ENCODE assay signal across 11 cellular contexts in the genomic region with DNA sequence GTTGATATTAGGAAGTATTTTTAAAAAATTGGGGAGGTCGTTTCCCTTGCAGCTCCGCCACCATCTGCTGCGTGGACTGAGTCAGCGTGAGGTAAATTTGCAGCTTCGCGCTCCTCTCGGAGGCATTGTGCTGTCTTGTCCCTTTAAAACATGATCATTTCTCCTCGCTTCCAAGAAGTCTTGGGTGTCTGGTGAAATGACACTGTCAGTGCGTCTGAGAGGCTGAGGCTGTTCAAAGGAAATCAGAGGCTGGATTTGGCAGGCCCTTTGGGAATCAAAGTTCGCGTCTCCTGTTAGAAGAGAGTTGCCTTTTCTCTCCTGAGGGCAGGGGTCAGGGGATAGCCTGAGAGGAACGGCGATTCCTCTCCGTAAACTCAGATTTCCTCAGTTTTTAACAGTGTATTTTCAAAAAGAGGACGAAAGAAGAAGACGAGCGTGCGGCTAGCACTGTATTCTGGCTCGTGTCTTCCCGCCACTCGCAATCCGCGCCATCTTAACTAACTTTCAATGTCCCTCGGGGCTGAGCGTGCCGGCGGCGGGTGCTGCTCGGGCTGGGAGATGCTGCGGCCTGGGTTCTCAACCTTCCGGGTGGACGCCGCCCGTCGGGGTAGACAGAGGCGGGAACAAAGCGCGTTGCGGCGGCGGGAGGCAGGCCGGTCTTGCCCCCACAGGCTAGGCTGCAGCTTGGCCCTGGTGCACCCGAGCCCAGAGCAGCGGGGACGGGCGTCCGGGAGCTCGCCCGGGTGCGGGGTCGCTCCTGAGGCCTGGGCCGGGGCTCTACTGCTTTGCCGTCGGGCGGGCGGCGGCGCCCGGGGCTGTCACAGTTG.
DNase-seq lines count a peak whose midpoint lies in the region; ATAC-seq and TF ChIP-seq lines count a peak whose summit lies in the region.
"Had no signal": no experiment of that assay in that cellular context is flagged by ENCODE, and none has a peak within 500 bp of the region (broad histone marks: within the 10 kb centered on the region; RNA-seq: fewer than 3 reads in every experiment).

No MANE protein-coding gene starts in this region.

- no peaks in the 10 kb centered on the region for H3K36me3 Mint-ChIP-seq in dendritic cell treated with granulocyte-macrophage colony-stimulating factor and Interleukin-4, amounts not matched to agents 40 ng/mL and 50 ng/mL, for 4 days (ENCODE audit: low read depth)
- H3K36me3 Mint-ChIP-seq in nephron (ENCODE audit: low read depth): no peaks in the 10 kb centered on the region

- H3K9ac ChIP-seq in HUES48 (ENCODE audit: low read depth, low read length): no peak overlapping the region

- DNase-seq in AG10803 (ENCODE audit: low read depth) (no peak), NCI-H774 (lab: John Stamatoyannopoulos, UW) (no peak), NCI-H2171 treated with DMSO at 0.1 percent for 48 hours (lab: John Stamatoyannopoulos, UW) (no peak), head of caudate nucleus (no peak)
- DNase-seq: hippocampal formation, NCI-H82 had no signal

- intact Hi-C loops in dendritic cell treated with granulocyte-macrophage colony-stimulating factor and Interleukin-4, amounts not matched to agents 40 ng/mL and 50 ng/mL, for 4 days (cut with micrococcal nuclease): loop anchor here (5.0 kb wide), 1 partner anchor 520 kb away; no protein-coding TSS in a partner anchor
- intact Hi-C loops in head of caudate nucleus (cut with DNase I): no loop called here

- H3K27ac ChIP-seq in HUES48 (ENCODE audit: low read depth, low read length): no peak overlapping the region
- H3K27ac ChIP-seq: skin epidermis had no signal

- H3K4me3 Mint-ChIP-seq in dendritic cell treated with granulocyte-macrophage colony-stimulating factor and Interleukin-4, amounts not matched to agents 40 ng/mL and 50 ng/mL, for 4 days: peak overlapping the region; percentile 64
- peak overlapping the region; percentile 73 to 78 (median 75) for H3K4me3 Mint-ChIP-seq in nephron

- H3K4me1 ChIP-seq in HUES48 (ENCODE audit: control insufficient read depth, insufficient read depth, low read length): peaks cover 12% of the 10 kb centered on the region

- no peaks in the 10 kb centered on the region for H3K36me3 ChIP-seq in HUES48 (ENCODE audit: control insufficient read depth, insufficient read depth, low read length)

- no peak for ATAC-seq in HG03457 (IDR thresholded peaks at IDR 0.05; ENCODE audit: unreplicated experiment)

- H3K9me3 ChIP-seq in HUES48 (ENCODE audit: control insufficient read depth, insufficient read depth, low read length): no peaks in the 10 kb centered on the region

- peaks cover 32% of the 10 kb centered on the region for H3K4me1 Mint-ChIP-seq in dendritic cell treated with granulocyte-macrophage colony-stimulating factor and Interleukin-4, amounts not matched to agents 40 ng/mL and 50 ng/mL, for 4 days (ENCODE audit: low read depth)
- peaks cover 27% of the 10 kb centered on the region for H3K4me1 Mint-ChIP-seq in nephron

- H3K27ac Mint-ChIP-seq in dendritic cell treated with granulocyte-macrophage colony-stimulating factor and Interleukin-4, amounts not matched to agents 40 ng/mL and 50 ng/mL, for 4 days: no peak overlapping the region
- no peak overlapping the region for H3K27ac Mint-ChIP-seq in nephron

- no peaks in the 10 kb centered on the region for H3K9me3 Mint-ChIP-seq in dendritic cell treated with granulocyte-macrophage colony-stimulating factor and Interleukin-4, amounts not matched to agents 40 ng/mL and 50 ng/mL, for 4 days
- H3K9me3 Mint-ChIP-seq in nephron: peaks cover 7% of the 10 kb centered on the region

- H3K4me3 ChIP-seq in AG10803 (ENCODE audit: low read length): peak overlapping the region; percentile 16; the same call in 1 of the 2 replicates
- peak overlapping the region; percentile 51 for H3K4me3 ChIP-seq in HUES48 (ENCODE audit: low read depth, low read length)

- peaks cover 81% of the 10 kb centered on the region for H3K27me3 Mint-ChIP-seq in dendritic cell treated with granulocyte-macrophage colony-stimulating factor and Interleukin-4, amounts not matched to agents 40 ng/mL and 50 ng/mL, for 4 days
- peaks cover 99% of the 10 kb centered on the region for H3K27me3 Mint-ChIP-seq in nephron (ENCODE audit: low read depth)

- H3K27me3 ChIP-seq in HUES48 (ENCODE audit: control insufficient read depth, insufficient read depth, low read length): peaks cover 92% of the 10 kb centered on the region

- no peak for TF ChIP-seq CTCF in AG10803 (conservative IDR thresholded peaks at IDR 0.05; ENCODE audit: low read length)
- TF ChIP-seq CTCF in nephron (IDR thresholded peaks at IDR 0.05; ENCODE audit: unreplicated experiment in 3 of 3): no peak
